Comparison of ENCODE assay signal across 10 cellular contexts in genomic region chr17:64016248-64016784, GRCh38. TPM values are rescaled to one million over a fixed set of nuclear protein-coding genes. Genes with fewer than 3 reads are reported as not detected.
A peak's percentile ranks its signal among the peaks of the same experiment; 100 is the strongest.
DNase-seq lines count a peak whose midpoint lies in the region; ATAC-seq, FAIRE-seq and TF ChIP-seq lines count a peak whose summit lies in the region.
"Had no signal": no experiment of that assay in that cellular context is flagged by ENCODE, and none has a peak within 500 bp of the region (broad histone marks: within the 10 kb centered on the region; RNA-seq: fewer than 3 reads in every experiment).

No MANE protein-coding gene starts in this region.

- H3K4me1 ChIP-seq in left lung = peaks cover 6 to 60% of the 10 kb centered on the region in 2 donors
- H3K4me1 ChIP-seq in PC-9 (replicated peaks; ENCODE audit: insufficient read depth) = no peaks in the 10 kb centered on the region

- H3K4me2 ChIP-seq in PC-9 = no peak overlapping the region
- H3K4me2 ChIP-seq: KMS-11 had no signal

- CTCF ChIA-PET in activated CD8-positive, alpha-beta T cell treated with anti-CD3 and anti-CD28 coated beads, Interleukin-2, amount 10 ng/mL, durations not matched to agents 7 days and 5 days (lab: Charles Lee) = interaction anchor here (0.7 to 6.4 kb wide), 25 partner anchors 10 to 266 kb away, joined by 3 to 138 read pairs (median 4); partner anchors contain the start of genes CD79B, CSHL1, ERN1 and GH1
- CTCF ChIA-PET in PC-9 (lab: Charles Lee) = interaction anchor here (1.9 kb wide), 1 partner anchor 97 kb away, joined by 5 read pairs; no protein-coding TSS in a partner anchor

- H3K36me3 ChIP-seq in left lung (no peaks in the 10 kb centered on the region), PC-9 (ENCODE audit: low read depth) (no peaks in the 10 kb centered on the region)

- H3K79me2 ChIP-seq in PC-9 (ENCODE audit: low read depth) = no peaks in the 10 kb centered on the region

- peak; percentile 52 for FAIRE-seq in GM12891 (lab: Jason Lieb, UNC)
- FAIRE-seq in GM19239 (lab: Jason Lieb, UNC) = no peak

- peak overlapping the region; percentile 70 for H3K4me3 Mint-ChIP-seq in activated CD8-positive, alpha-beta T cell treated with anti-CD3 and anti-CD28 coated beads, Interleukin-2, amount 10 ng/mL, durations not matched to agents 7 days and 5 days
- H3K4me3 Mint-ChIP-seq: nephron had no signal

- H3K4me1 Mint-ChIP-seq in activated CD8-positive, alpha-beta T cell treated with anti-CD3 and anti-CD28 coated beads, Interleukin-2, amount 10 ng/mL, durations not matched to agents 7 days and 5 days (ENCODE audit: low read depth) = peaks cover 57% of the 10 kb centered on the region
- H3K4me1 Mint-ChIP-seq: nephron had no signal

- TF ChIP-seq CTCF in 22Rv1 (IDR thresholded peaks at IDR 0.05) (0 out of 2 replicates have a peak, but pooled peaks have one; percentile 9), left lung (IDR thresholded peaks at IDR 0.05) (peak in 1 of 2 donors; percentile 15), GM20000 (IDR thresholded peaks at IDR 0.05; ENCODE audit: extremely low read depth, missing control alignments) (no peak), PC-9 (conservative IDR thresholded peaks at IDR 0.05) (no peak)

- H3K9me3 ChIP-seq in left lung (no peaks in the 10 kb centered on the region), PC-9 (ENCODE audit: insufficient read depth, low read depth) (no peaks in the 10 kb centered on the region)

- no peaks in the 10 kb centered on the region for H3K27me3 Mint-ChIP-seq in activated CD8-positive, alpha-beta T cell treated with anti-CD3 and anti-CD28 coated beads, Interleukin-2, amount 10 ng/mL, durations not matched to agents 7 days and 5 days (ENCODE audit: low read depth)

- H3K36me3 Mint-ChIP-seq in activated CD8-positive, alpha-beta T cell treated with anti-CD3 and anti-CD28 coated beads, Interleukin-2, amount 10 ng/mL, durations not matched to agents 7 days and 5 days (ENCODE audit: low read depth) = peaks cover 14% of the 10 kb centered on the region

- no peaks in the 10 kb centered on the region; the same call in 1 of the 2 replicates for H3K9me2 ChIP-seq in PC-9 (ENCODE audit: insufficient read depth)

- H3K4me3 ChIP-seq in left lung = no peak overlapping the region
- H3K4me3 ChIP-seq in PC-9 = no peak overlapping the region

- no peak for ATAC-seq in activated CD8-positive, alpha-beta T cell treated with anti-CD3 and anti-CD28 coated beads, Interleukin-2, amount 10 ng/mL, durations not matched to agents 7 days and 5 days
- ATAC-seq in left lung = no peak
- ATAC-seq in GM18867 (IDR thresholded peaks at IDR 0.05; ENCODE audit: unreplicated experiment) = no peak

- POLR2A ChIA-PET in activated CD8-positive, alpha-beta T cell treated with anti-CD3 and anti-CD28 coated beads, Interleukin-2, amount 10 ng/mL, durations not matched to agents 7 days and 5 days (lab: Charles Lee) = interaction anchor here (0.6 to 1.9 kb wide), 4 partner anchors 9 to 114 kb away, joined by 3 to 6 read pairs (median 4); no protein-coding TSS in a partner anchor
- POLR2A ChIA-PET in PC-9 (lab: Charles Lee; ENCODE audit: unreplicated experiment) = interaction anchor here (0.6 kb wide), 1 partner anchor 50 kb away, joined by 8 read pairs; no protein-coding TSS in a partner anchor

- no peak for TF ChIP-seq POLR2A in GM12891 (IDR thresholded peaks at IDR 0.05; ENCODE audit: low read depth, low read length)

- DNase-seq in GM12891 (ENCODE audit: insufficient read length, low spot score) (no peak), left lung (no peak), GM20000 (ENCODE audit: low spot score) (no peak), GM19239 (ENCODE audit: insufficient read length, low spot score) (no peak), PC-9 (no peak)
- DNase-seq in activated CD8-positive, alpha-beta T cell treated with anti-CD3 and anti-CD28 coated beads, Interleukin-2, amount 10 ng/mL, durations not matched to agents 7 days and 5 days = peak; percentile 39

- no peak overlapping the region for H2AFZ ChIP-seq in PC-9

- H3F3A ChIP-seq in PC-9 (ENCODE audit: insufficient read depth, low read depth) = no peaks in the 10 kb centered on the region

- peak overlapping the region; percentile 88 for H3K27ac Mint-ChIP-seq in activated CD8-positive, alpha-beta T cell treated with anti-CD3 and anti-CD28 coated beads, Interleukin-2, amount 10 ng/mL, durations not matched to agents 7 days and 5 days
- H3K27ac Mint-ChIP-seq: nephron had no signal

- no peak overlapping the region for H3K27ac ChIP-seq in 22Rv1
- H3K27ac ChIP-seq in left lung = peak overlapping the region; percentile 15 to 52
- no peak overlapping the region for H3K27ac ChIP-seq in PC-9
- H3K27ac ChIP-seq: KMS-11 had no signal

- H3K27me3 ChIP-seq in left lung = no peaks in the 10 kb centered on the region
- no peaks in the 10 kb centered on the region for H3K27me3 ChIP-seq in PC-9 (ENCODE audit: insufficient read depth, low read depth)

- intact Hi-C loops in left lung (cut with DNase I) (no loop called here), PC-9 (cut with micrococcal nuclease; ENCODE audit: unreplicated experiment) (no loop called here)

- no TSS peak for BruUV-seq in PC-9 (replicated peaks; lab: Mats Ljungman, UMichigan)

- no peaks in the 10 kb centered on the region for H4K20me1 ChIP-seq in PC-9 (ENCODE audit: insufficient read depth)

- H3K9me3 Mint-ChIP-seq in activated CD8-positive, alpha-beta T cell treated with anti-CD3 and anti-CD28 coated beads, Interleukin-2, amount 10 ng/mL, durations not matched to agents 7 days and 5 days (ENCODE audit: insufficient read depth) = no peaks in the 10 kb centered on the region
- H3K9me3 Mint-ChIP-seq: nephron had no signal

TF ChIP-seq in GM12891, 5 proteins besides CTCF, POLR2A, EP300 and RAD21:
- TF ChIP-seq TAF1 (IDR thresholded peaks at IDR 0.05; ENCODE audit: low read depth, low read length) = no peak
- no peak for TF ChIP-seq PAX5 (IDR thresholded peaks at IDR 0.05; ENCODE audit: insufficient read depth, low read length, severe bottlenecking)
- TF ChIP-seq POLR2AphosphoS5 (IDR thresholded peaks at IDR 0.05; ENCODE audit: low read depth, low read length) = no peak
- no peak for TF ChIP-seq SPI1 (IDR thresholded peaks at IDR 0.05; ENCODE audit: low read depth, low read length)
- TF ChIP-seq POU2F2 (IDR thresholded peaks at IDR 0.05; ENCODE audit: low read depth, low read length) = no peak
TF ChIP-seq in GM12891: peak in this region for 0.

RNA-seq across cellular contexts. Expression of gene ICAM2, which starts 4.1 kb away (rescaled TPM):
- polyA plus RNA-seq in GM12891 (2012; ENCODE audit: low read depth, missing spikeins) = 38.2 TPM
- 10 to 100 TPM; 48.4 to 51.3 TPM for total RNA-seq in activated CD8-positive, alpha-beta T cell treated with anti-CD3 and anti-CD28 coated beads, Interleukin-2, amount 10 ng/mL, durations not matched to agents 7 days and 5 days
- total RNA-seq in left lung (10 to 100 TPM; 32.3 to 46.9 TPM), PC-9 (2021) (7.8 and 9.2 TPM in 2 replicates)

RNA-seq across cellular contexts. Expression of gene PRR29, which starts 18.2 kb away (rescaled TPM):
- 0.64 TPM for polyA plus RNA-seq in GM12891 (2012; ENCODE audit: low read depth, missing spikeins)
- total RNA-seq in activated CD8-positive, alpha-beta T cell treated with anti-CD3 and anti-CD28 coated beads, Interleukin-2, amount 10 ng/mL, durations not matched to agents 7 days and 5 days = 1 to 10 TPM in 1 of 2 experiments, under 1 TPM in 1; 0.97 to 1.3 TPM
- 1 to 10 TPM; 1.0 to 5.0 TPM for total RNA-seq in left lung
- 2.4 and 2.8 TPM in 2 replicates for total RNA-seq in PC-9 (2021)

RNA-seq across cellular contexts. Expression of gene SCN4A, which starts 43.6 kb away (rescaled TPM):
- 0.19 TPM for polyA plus RNA-seq in GM12891 (2012; ENCODE audit: low read depth, missing spikeins)
- not detected for total RNA-seq in activated CD8-positive, alpha-beta T cell treated with anti-CD3 and anti-CD28 coated beads, Interleukin-2, amount 10 ng/mL, durations not matched to agents 7 days and 5 days
- total RNA-seq in left lung = under 1 TPM; 0.05 to 0.17 TPM
- 1.4 and 1.7 TPM in 2 replicates for total RNA-seq in PC-9 (2021)

Comparison
In these comparisons a context has a peak if more than half of its experiments do, and no peak if none do; other contexts are left out.
1. H3K27ac ChIP-seq: peak in left lung (2 of 2); none in 22Rv1 (single experiment) and PC-9 (single experiment).